Comparison of ENCODE assay signal across 8 cellular contexts in the genomic region with DNA sequence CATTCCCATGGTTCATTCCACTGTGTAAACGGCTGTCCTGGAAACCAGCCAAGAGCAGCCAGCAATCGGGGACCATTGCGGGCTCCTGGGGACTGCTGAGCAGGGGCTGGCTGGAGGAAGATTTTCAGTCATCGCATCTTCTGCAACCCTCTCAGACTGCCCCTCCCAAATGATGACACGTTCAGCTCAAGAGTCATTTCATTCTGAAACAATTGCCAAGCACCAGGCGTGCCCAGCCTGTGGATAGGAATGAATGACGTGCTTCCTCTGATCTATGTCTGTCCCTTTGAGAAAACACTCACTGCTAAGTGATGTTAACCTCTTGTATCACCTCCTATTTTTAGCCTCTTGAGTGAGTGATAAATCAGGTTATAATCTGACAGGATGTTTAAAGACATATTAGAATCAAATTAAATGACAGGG.
DNase-seq lines count a peak whose midpoint lies in the region; ATAC-seq and TF ChIP-seq lines count a peak whose summit lies in the region.

No MANE protein-coding gene starts in this region.

- H3K4me1 Mint-ChIP-seq in CD4-positive, alpha-beta T cell (ENCODE audit: low read depth): peaks cover 42% of the 10 kb centered on the region
- H3K4me1 Mint-ChIP-seq in H9: peaks cover 0 to 12% of the 10 kb centered on the region in 2 experiments; a peak in 2 of 4 replicates

- TF ChIP-seq CTCF in CD4-positive, alpha-beta T cell (IDR thresholded peaks at IDR 0.05): no peak
- TF ChIP-seq CTCF in epithelial cell of esophagus (IDR thresholded peaks at IDR 0.05; ENCODE audit: insufficient read depth, low read depth, low read length, missing control alignments) (no peak), H9 (conservative IDR thresholded peaks at IDR 0.05) (no peak)

- H3T11ph ChIP-seq in H9 (ENCODE audit: low read length): no peak overlapping the region

- no peak overlapping the region for H2BK15ac ChIP-seq in H9 (ENCODE audit: low read depth, low read length)

- no peak overlapping the region for H2AFZ ChIP-seq in H9 (ENCODE audit: low read length)

- no peak overlapping the region for H3K14ac ChIP-seq in H9 (ENCODE audit: insufficient read depth, low read length)

- H3K79me2 ChIP-seq in H9 (ENCODE audit: insufficient read depth, low read length): no peaks in the 10 kb centered on the region

- intact Hi-C loops in CD4-positive, alpha-beta T cell (cut with DNase I, micrococcal nuclease): no loop called here

- peak overlapping the region; percentile 32 for H3K4me3 Mint-ChIP-seq in CD4-positive, alpha-beta T cell
- H3K4me3 Mint-ChIP-seq in H9: no peak overlapping the region

- no peak overlapping the region for H3K56ac ChIP-seq in H9 (ENCODE audit: insufficient read length, low read depth, low read length)

- H3K27me3 Mint-ChIP-seq in CD4-positive, alpha-beta T cell: peaks cover 5% of the 10 kb centered on the region
- H3K27me3 Mint-ChIP-seq in H9 (ENCODE audit: low read depth): no peaks in the 10 kb centered on the region

- no peak overlapping the region for H2BK120ac ChIP-seq in H9 (ENCODE audit: low read depth, low read length, poor library complexity, severe bottlenecking)

- peak overlapping the region; percentile 69 for H3K27ac Mint-ChIP-seq in CD4-positive, alpha-beta T cell
- H3K27ac Mint-ChIP-seq in H9: no peak overlapping the region

- no peak overlapping the region for H3K18ac ChIP-seq in H9 (ENCODE audit: insufficient read length, low read depth, low read length)

- peak in 4 of 10 experiments; percentile 3 to 30 (median 12) for DNase-seq in CD4-positive, alpha-beta T cell
- DNase-seq in HPDE6-E6E7 (ENCODE audit: extremely low spot score) (peak; percentile 74), epithelial cell of esophagus (ENCODE audit: low read depth) (peak; percentile 97), renal cortical epithelial cell (ENCODE audit: low read depth) (peak; percentile 41), NOMO-1 treated with dmso at 0.1 percent for 144 hours (lab: John Stamatoyannopoulos, UW; ENCODE audit: unreplicated experiment) (no peak), H4 (ENCODE audit: low spot score) (no peak), H9 (no peak)
- DNase-seq in activated CD4-positive, alpha-beta T cell treated with anti-CD3 and anti-CD28 coated beads for 24 hours (ENCODE audit: low read depth in 2 of 2): peak; percentile 14 to 43

- no peak overlapping the region for H3K27ac ChIP-seq in CD4-positive, alpha-beta T cell (ENCODE audit: low read depth, low read length)
- H3K27ac ChIP-seq in H9 (ENCODE audit: insufficient read length, low read depth, low read length): no peak overlapping the region

- no peak overlapping the region for H4K5ac ChIP-seq in H9 (ENCODE audit: insufficient read length, low read depth, low read length)

- ATAC-seq in CD4-positive, alpha-beta T cell (ENCODE audit: poor library complexity): peak; percentile 76

- no peaks in the 10 kb centered on the region for H3K36me3 Mint-ChIP-seq in CD4-positive, alpha-beta T cell (ENCODE audit: low read depth)
- no peaks in the 10 kb centered on the region for H3K36me3 Mint-ChIP-seq in H9 (ENCODE audit: insufficient read depth in 1 of 3, low read depth in 3 of 3)

- CTCF ChIA-PET in CD4-positive, alpha-beta T cell (lab: Charles Lee): interaction anchor here (1.0 kb wide), 1 partner anchor 39 kb away, joined by 3 read pairs; no protein-coding TSS in a partner anchor

- no peak overlapping the region for H3K4me2 ChIP-seq in H9 (ENCODE audit: insufficient read depth, insufficient read length, low read length)

- H3K4me1 ChIP-seq in H9 (ENCODE audit: insufficient read depth, low read length): no peaks in the 10 kb centered on the region

- no peak overlapping the region for H2BK5ac ChIP-seq in H9 (ENCODE audit: insufficient read length, low read length)

- no peaks in the 10 kb centered on the region for H3K79me1 ChIP-seq in H9 (ENCODE audit: insufficient read depth, low read depth, low read length, poor library complexity, severe bottlenecking)

- no peaks in the 10 kb centered on the region for H3K9me3 ChIP-seq in CD4-positive, alpha-beta T cell (ENCODE audit: control insufficient read depth, low read length)
- no peaks in the 10 kb centered on the region for H3K9me3 ChIP-seq in H9 (ENCODE audit: control insufficient read depth, low read depth, low read length)

- no peak overlapping the region for H4K91ac ChIP-seq in H9 (ENCODE audit: insufficient read length, low read depth, low read length)

- H3K4me3 ChIP-seq in epithelial cell of esophagus (ENCODE audit: low read length): no peak overlapping the region

- POLR2A ChIA-PET in CD4-positive, alpha-beta T cell (lab: Charles Lee): no interaction called here

- WGBS in H9 (ENCODE audit: extremely low coverage, insufficient read length, low lambda C conversion rate): no CpG with 5 or more reads among the region's 7 CpGs

- no peaks in the 10 kb centered on the region for H3K23me2 ChIP-seq in H9 (ENCODE audit: insufficient read length, low read depth, low read length, poor library complexity, severe bottlenecking)

- no peaks in the 10 kb centered on the region for H4K20me1 ChIP-seq in H9 (ENCODE audit: control insufficient read depth, insufficient read depth, insufficient read length)

- no peak overlapping the region for H2BK12ac ChIP-seq in H9 (ENCODE audit: insufficient read length, low read depth, low read length)

- no peak overlapping the region for H3K9ac ChIP-seq in H9 (ENCODE audit: extremely low read depth, insufficient read length, low read length)

- H3K4ac ChIP-seq in H9 (ENCODE audit: low read depth, low read length): no peak overlapping the region

- no peaks in the 10 kb centered on the region for H3K27me3 ChIP-seq in CD4-positive, alpha-beta T cell (ENCODE audit: control insufficient read depth, insufficient read depth, low read length)
- H3K27me3 ChIP-seq in H9 (ENCODE audit: insufficient read depth, low read length): no peaks in the 10 kb centered on the region

- no peak overlapping the region for H2BK20ac ChIP-seq in H9 (ENCODE audit: low read depth, low read length, poor library complexity, severe bottlenecking)

- no peak overlapping the region for H2AK5ac ChIP-seq in H9 (ENCODE audit: insufficient read length, low read length)

- no peak overlapping the region for H4K8ac ChIP-seq in H9 (replicated peaks; ENCODE audit: insufficient read length, low read depth, low read length)

- peaks cover 2% of the 10 kb centered on the region for H3K9me3 Mint-ChIP-seq in CD4-positive, alpha-beta T cell
- H3K9me3 Mint-ChIP-seq in H9: no peaks in the 10 kb centered on the region; a peak in 1 of 5 replicates

- H3K23ac ChIP-seq in H9 (ENCODE audit: insufficient read length, low read depth, low read length): no peak overlapping the region

Comparison
In these comparisons a context has a peak if more than half of its experiments do, and no peak if none do; other contexts are left out.
1. DNase-seq: peak in HPDE6-E6E7 (single experiment), activated CD4-positive, alpha-beta T cell treated with anti-CD3 and anti-CD28 coated beads for 24 hours (2 of 2), epithelial cell of esophagus (single experiment) and renal cortical epithelial cell (single experiment); none in NOMO-1 treated with dmso at 0.1 percent for 144 hours (single experiment), H4 (single experiment) and H9 (single experiment).